ENCODE assay signal across 21 cellular contexts in genomic region chr10:11589738-11590137, GRCh38.
"Had no signal": no experiment of that assay in that cellular context is flagged by ENCODE, and none has a peak within 500 bp of the region (broad histone marks: within the 10 kb centered on the region; RNA-seq: fewer than 3 reads in every experiment).

No MANE protein-coding gene starts in this region.

- H3K9me3 Mint-ChIP-seq: dendritic cell treated with granulocyte-macrophage colony-stimulating factor and Interleukin-4, amounts not matched to agents 40 ng/mL and 50 ng/mL, for 4 days; effector memory CD8-positive, alpha-beta T cell had no signal

- ATAC-seq: effector memory CD8-positive, alpha-beta T cell; gastrocnemius medialis; left lung; naive thymus-derived CD4-positive, alpha-beta T cell; psoas muscle had no signal

- H3K27ac Mint-ChIP-seq: dendritic cell treated with granulocyte-macrophage colony-stimulating factor and Interleukin-4, amounts not matched to agents 40 ng/mL and 50 ng/mL, for 4 days; effector memory CD8-positive, alpha-beta T cell; naive thymus-derived CD4-positive, alpha-beta T cell had no signal

- H3K27ac ChIP-seq: epithelial cell of prostate, esophagus muscularis mucosa, gastrocnemius medialis, heart right ventricle, left lung, neutrophil, psoas muscle, sigmoid colon, skin epidermis had no signal

- H3K4me1 ChIP-seq: psoas muscle had no signal

- H3K4me3 ChIP-seq: esophagus muscularis mucosa, gastrocnemius medialis, heart right ventricle, left lung, lung, psoas muscle, sigmoid colon, skin epidermis had no signal

- H3K36me3 ChIP-seq: esophagus muscularis mucosa, gastrocnemius medialis, heart right ventricle, left lung, neutrophil, sigmoid colon had no signal

- H3K27me3 ChIP-seq: esophagus muscularis mucosa, gastrocnemius medialis, heart right ventricle, left lung, neutrophil, sigmoid colon had no signal

- H3K27me3 Mint-ChIP-seq: dendritic cell treated with granulocyte-macrophage colony-stimulating factor and Interleukin-4, amounts not matched to agents 40 ng/mL and 50 ng/mL, for 4 days had no signal

- H3K9me3 ChIP-seq: esophagus muscularis mucosa, gastrocnemius medialis, left lung, neutrophil, psoas muscle had no signal

- DNase-seq: effector memory CD8-positive, alpha-beta T cell; gastrocnemius medialis; heart right ventricle; islet precursor cell; left lung; mesendoderm; naive thymus-derived CD4-positive, alpha-beta T cell; nephron progenitor cell; psoas muscle; retina; sigmoid colon; stimulated activated CD4-positive, alpha-beta T cell treated with anti-CD3 and anti-CD28 coated beads, Interleukin-2, amount 100 ng/mL, for 24 hours; stimulated activated CD4-positive, alpha-beta T cell treated with anti-CD3 and anti-CD28 coated beads, Interleukin-4, amount 100 ng/mL, for 4 hours; stimulated activated naive CD4-positive, alpha-beta T cell; trophoblast cell had no signal

- H3K4me3 Mint-ChIP-seq: dendritic cell treated with granulocyte-macrophage colony-stimulating factor and Interleukin-4, amounts not matched to agents 40 ng/mL and 50 ng/mL, for 4 days; effector memory CD8-positive, alpha-beta T cell; naive thymus-derived CD4-positive, alpha-beta T cell; nephron progenitor cell had no signal
